In the genomic region with DNA sequence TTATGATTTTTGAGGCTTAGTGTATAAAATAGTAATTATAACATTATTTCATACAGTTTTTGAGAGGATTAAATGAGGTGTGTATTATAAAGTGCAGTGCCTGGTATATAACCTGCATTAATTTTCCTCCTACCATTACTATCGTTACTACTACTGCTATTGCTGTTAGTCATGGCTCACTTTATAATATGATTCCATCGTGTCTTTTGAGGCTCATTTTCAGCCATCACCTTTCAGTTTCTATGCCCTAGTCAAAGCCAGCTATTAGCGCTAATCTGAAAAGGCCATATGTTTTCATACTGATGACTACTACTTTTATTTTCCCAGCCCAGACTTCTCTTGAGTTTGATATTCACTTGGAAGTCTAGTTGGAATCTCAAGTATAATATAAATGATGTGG, we compare ENCODE assay signal across 22 cellular contexts. TPM values are rescaled to one million over a fixed set of nuclear protein-coding genes. Genes with fewer than 3 reads are reported as not detected.
DNase-seq lines count a peak whose midpoint lies in the region; ATAC-seq and TF ChIP-seq lines count a peak whose summit lies in the region.
"Had no signal": no experiment of that assay in that cellular context is flagged by ENCODE, and none has a peak within 500 bp of the region (broad histone marks: within the 10 kb centered on the region; RNA-seq: fewer than 3 reads in every experiment).

No MANE protein-coding gene starts in this region.

- H3K36me3 ChIP-seq in Loucy (ENCODE audit: insufficient read depth, low read length) (no peaks in the 10 kb centered on the region), gastrocnemius medialis (no peaks in the 10 kb centered on the region)
- H3K36me3 ChIP-seq: Peyer's patch had no signal

- peak; percentile 37 for ATAC-seq in activated CD8-positive, alpha-beta T cell treated with anti-CD3 and anti-CD28 coated beads for 36 hours
- no peak for ATAC-seq in activated CD8-positive, alpha-beta T cell treated with anti-CD3 and anti-CD28 coated beads, Interleukin-2, amount 10 ng/mL, durations not matched to agents 7 days and 5 days
- ATAC-seq in GM21529 (IDR thresholded peaks at IDR 0.05; ENCODE audit: unreplicated experiment) (peak; percentile 57), gastrocnemius medialis (no peak)
- ATAC-seq: CD8-positive, alpha-beta T cell; HepG2; Right ventricle myocardium inferior had no signal

- H3K36me3 Mint-ChIP-seq in activated CD8-positive, alpha-beta T cell treated with anti-CD3 and anti-CD28 coated beads for 36 hours (ENCODE audit: low read depth) = peaks cover 4% of the 10 kb centered on the region
- peaks cover 13% of the 10 kb centered on the region for H3K36me3 Mint-ChIP-seq in activated CD8-positive, alpha-beta T cell treated with anti-CD3 and anti-CD28 coated beads, Interleukin-2, amount 10 ng/mL, durations not matched to agents 7 days and 5 days (ENCODE audit: low read depth)

- POLR2A ChIA-PET in activated CD8-positive, alpha-beta T cell treated with anti-CD3 and anti-CD28 coated beads for 36 hours (lab: Charles Lee) = no interaction called here
- POLR2A ChIA-PET in activated CD8-positive, alpha-beta T cell treated with anti-CD3 and anti-CD28 coated beads, Interleukin-2, amount 10 ng/mL, durations not matched to agents 7 days and 5 days (lab: Charles Lee) = no interaction called here

- peaks cover 55% of the 10 kb centered on the region for H4K20me1 ChIP-seq in Loucy (ENCODE audit: insufficient read depth, low read length, poor library complexity, severe bottlenecking)

- CTCF ChIA-PET in activated CD8-positive, alpha-beta T cell treated with anti-CD3 and anti-CD28 coated beads for 36 hours (lab: Charles Lee) = interaction anchor here (0.8 kb wide), 1 partner anchor 11 kb away, joined by 3 read pairs; no protein-coding TSS in a partner anchor
- CTCF ChIA-PET in activated CD8-positive, alpha-beta T cell treated with anti-CD3 and anti-CD28 coated beads, Interleukin-2, amount 10 ng/mL, durations not matched to agents 7 days and 5 days (lab: Charles Lee) = interaction anchor here (2.6 kb wide), 1 partner anchor 133 kb away, joined by 7 read pairs; no protein-coding TSS in a partner anchor

- H3K27me3 Mint-ChIP-seq in activated CD8-positive, alpha-beta T cell treated with anti-CD3 and anti-CD28 coated beads for 36 hours = no peaks in the 10 kb centered on the region
- H3K27me3 Mint-ChIP-seq in activated CD8-positive, alpha-beta T cell treated with anti-CD3 and anti-CD28 coated beads, Interleukin-2, amount 10 ng/mL, durations not matched to agents 7 days and 5 days (ENCODE audit: low read depth) = no peaks in the 10 kb centered on the region

- peak overlapping the region; percentile 44 for H3K4me2 ChIP-seq in Loucy (ENCODE audit: low read depth, low read length, poor library complexity, severe bottlenecking)
- H3K4me2 ChIP-seq: BLaER1, KMS-11 had no signal

- H3K27ac Mint-ChIP-seq in activated CD8-positive, alpha-beta T cell treated with anti-CD3 and anti-CD28 coated beads for 36 hours = no peak overlapping the region
- H3K27ac Mint-ChIP-seq in activated CD8-positive, alpha-beta T cell treated with anti-CD3 and anti-CD28 coated beads, Interleukin-2, amount 10 ng/mL, durations not matched to agents 7 days and 5 days = no peak overlapping the region

- H3K9me3 Mint-ChIP-seq in activated CD8-positive, alpha-beta T cell treated with anti-CD3 and anti-CD28 coated beads for 36 hours = no peaks in the 10 kb centered on the region
- no peaks in the 10 kb centered on the region for H3K9me3 Mint-ChIP-seq in activated CD8-positive, alpha-beta T cell treated with anti-CD3 and anti-CD28 coated beads, Interleukin-2, amount 10 ng/mL, durations not matched to agents 7 days and 5 days (ENCODE audit: insufficient read depth)
- H3K9me3 Mint-ChIP-seq: CD8-positive, alpha-beta T cell had no signal

- H2AFZ ChIP-seq in Loucy (ENCODE audit: low read length) = no peak overlapping the region

- H3K4me1 ChIP-seq in Loucy (ENCODE audit: insufficient read depth, low read length, poor library complexity, severe bottlenecking) (peaks cover 34% of the 10 kb centered on the region), gastrocnemius medialis (peaks cover 61 to 63% of the 10 kb centered on the region in 2 donors)

- TF ChIP-seq POLR2A in gastrocnemius medialis (IDR thresholded peaks at IDR 0.05) = no peak

- TF ChIP-seq CTCF in activated CD8-positive, alpha-beta T cell treated with anti-CD3 and anti-CD28 coated beads for 36 hours (IDR thresholded peaks at IDR 0.05) = no peak
- TF ChIP-seq CTCF in Loucy (conservative IDR thresholded peaks at IDR 0.05; ENCODE audit: low read length) = no peak
- no peak for TF ChIP-seq CTCF in gastrocnemius medialis (IDR thresholded peaks at IDR 0.05 in 4 of 5, conservative IDR thresholded peaks at IDR 0.05 in 1 of 5)

- intact Hi-C loops in activated CD8-positive, alpha-beta T cell treated with anti-CD3 and anti-CD28 coated beads for 36 hours (cut with micrococcal nuclease) = no loop called here
- intact Hi-C loops in gastrocnemius medialis (cut with DNase I; ENCODE audit: low total_unique reads) = no loop called here

- H3K27ac ChIP-seq in gastrocnemius medialis = peak overlapping the region in 3 of 4 donors; percentile 20 to 99 (median 29)
- H3K27ac ChIP-seq: BLaER1, KMS-11, Peyer's patch, SK-N-MC had no signal

- H3K4me3 ChIP-seq in Loucy (ENCODE audit: low read length, poor library complexity, severe bottlenecking) = no peak overlapping the region
- H3K4me3 ChIP-seq in gastrocnemius medialis = no peak overlapping the region
- H3K4me3 ChIP-seq: BLaER1, Peyer's patch, SK-N-MC had no signal

- H3K9me2 ChIP-seq in Loucy (replicated peaks; ENCODE audit: low read depth, low read length) = no peaks in the 10 kb centered on the region

- H3K4me1 Mint-ChIP-seq in activated CD8-positive, alpha-beta T cell treated with anti-CD3 and anti-CD28 coated beads for 36 hours (ENCODE audit: low read depth) = peaks cover 47% of the 10 kb centered on the region
- peaks cover 15% of the 10 kb centered on the region for H3K4me1 Mint-ChIP-seq in activated CD8-positive, alpha-beta T cell treated with anti-CD3 and anti-CD28 coated beads, Interleukin-2, amount 10 ng/mL, durations not matched to agents 7 days and 5 days (ENCODE audit: low read depth)

- H3K9me3 ChIP-seq in Loucy (ENCODE audit: insufficient read depth, low read depth, low read length) (no peaks in the 10 kb centered on the region), gastrocnemius medialis (no peaks in the 10 kb centered on the region)
- H3K9me3 ChIP-seq: Peyer's patch had no signal

- H3K9ac ChIP-seq in Loucy (ENCODE audit: low read depth, low read length, poor library complexity, severe bottlenecking) = no peak overlapping the region
- H3K9ac ChIP-seq: BLaER1, KMS-11 had no signal

- in situ Hi-C loops in gastrocnemius medialis (cut with MboI; ENCODE audit: low sequenced_read_pairs in 4 of 4) = no loop called here

- H3K4me3 Mint-ChIP-seq in activated CD8-positive, alpha-beta T cell treated with anti-CD3 and anti-CD28 coated beads for 36 hours = no peak overlapping the region
- H3K4me3 Mint-ChIP-seq in activated CD8-positive, alpha-beta T cell treated with anti-CD3 and anti-CD28 coated beads, Interleukin-2, amount 10 ng/mL, durations not matched to agents 7 days and 5 days = no peak overlapping the region
- H3K4me3 Mint-ChIP-seq: CD8-positive, alpha-beta T cell had no signal

- peaks cover 97% of the 10 kb centered on the region for H3K79me2 ChIP-seq in Loucy (ENCODE audit: insufficient read depth, low read length)

- H3F3A ChIP-seq in Loucy (ENCODE audit: low read depth) = no peaks in the 10 kb centered on the region

- no peak for DNase-seq in activated CD8-positive, alpha-beta T cell treated with anti-CD3 and anti-CD28 coated beads for 36 hours
- no peak for DNase-seq in activated CD8-positive, alpha-beta T cell treated with anti-CD3 and anti-CD28 coated beads, Interleukin-2, amount 10 ng/mL, durations not matched to agents 7 days and 5 days
- DNase-seq in gastrocnemius medialis (no peak), ecto neural progenitor cell (ENCODE audit: low spot score) (no peak), COR-L47 (lab: John Stamatoyannopoulos, UW) (no peak)
- DNase-seq in activated T-cell treated with anti-CD3 and anti-CD28 coated beads, Interleukin-2, amount 50 U/mL, for 48 hours = no peak
- DNase-seq: CD8-positive, alpha-beta T cell; DMS79 treated with DMSO at 0.1 percent for 48 hours; HCEC 1CT; NCI-H1092; NCI-H1694 treated with DMSO at 0.1 percent for 48 hours; NCI-H2107; NCI-H2227 treated with DMSO at 0.1 percent for 48 hours; NCI-H524 treated with DMSO at 0.1 percent for 48 hours; Peyer's patch had no signal

- H3K27me3 ChIP-seq in Loucy (ENCODE audit: insufficient read depth, low read length, poor library complexity, severe bottlenecking) (no peaks in the 10 kb centered on the region), gastrocnemius medialis (no peaks in the 10 kb centered on the region)
- H3K27me3 ChIP-seq: BLaER1, Peyer's patch had no signal

RNA-seq across cellular contexts. Expression of gene MEF2A, which starts 5.5 kb away (rescaled TPM):
- 10 to 100 TPM; 16.4 to 17.6 TPM for total RNA-seq in activated CD8-positive, alpha-beta T cell treated with anti-CD3 and anti-CD28 coated beads for 36 hours
- 10 to 100 TPM; 26.7 to 27.0 TPM for total RNA-seq in activated CD8-positive, alpha-beta T cell treated with anti-CD3 and anti-CD28 coated beads, Interleukin-2, amount 10 ng/mL, durations not matched to agents 7 days and 5 days
- total RNA-seq in gastrocnemius medialis = 100 to 1,000 TPM in 2 of 4 donors, 10 to 100 TPM in 2; 66.9 to 128 (median 107) TPM

Comparison
In these comparisons a context has a peak if more than half of its experiments do, and no peak if none do; other contexts are left out.
1. ATAC-seq: peak in activated CD8-positive, alpha-beta T cell treated with anti-CD3 and anti-CD28 coated beads for 36 hours (single experiment) and GM21529 (single experiment); none in activated CD8-positive, alpha-beta T cell treated with anti-CD3 and anti-CD28 coated beads, Interleukin-2, amount 10 ng/mL, durations not matched to agents 7 days and 5 days (single experiment) and gastrocnemius medialis (0 of 2).